In the genomic region with DNA sequence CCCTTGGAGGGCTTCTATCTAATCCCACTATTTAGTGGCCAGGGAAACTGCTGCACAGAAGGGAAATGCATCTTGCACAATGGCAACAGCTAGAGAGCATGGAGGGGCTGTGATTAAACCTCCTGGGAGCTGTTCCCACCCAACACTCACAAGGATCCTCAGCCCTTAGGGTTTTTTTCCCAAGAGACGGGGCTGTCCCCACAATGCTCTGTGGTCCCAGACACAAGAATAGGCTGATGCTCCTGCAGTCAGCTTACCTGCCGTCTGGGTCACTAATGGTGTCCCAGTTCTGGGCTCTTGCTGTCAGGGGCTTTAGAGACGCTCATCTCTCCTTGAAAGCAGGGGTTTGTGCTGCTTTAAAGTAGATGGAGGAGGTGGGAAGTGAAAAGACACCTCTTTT, we compare ENCODE assay signal across 29 cellular contexts. TPM values are rescaled to one million over a fixed set of nuclear protein-coding genes. Genes with fewer than 3 reads are reported as not detected.
"Had no signal": no experiment of that assay in that cellular context is flagged by ENCODE, and none has a peak within 500 bp of the region (broad histone marks: within the 10 kb centered on the region; RNA-seq: fewer than 3 reads in every experiment).

No MANE protein-coding gene starts in this region.

- H3K27ac Mint-ChIP-seq: activated naive CD4-positive, alpha-beta T cell treated with anti-CD3 and anti-CD28 coated beads, Interleukin-2, amount 50 U/mL, for 72 hours; mesothelial cell of epicardium; stimulated activated naive CD8-positive, alpha-beta T cell treated with anti-CD3 and anti-CD28 coated beads, Interleukin-15, Interleukin-2, amounts not matched to agents 100 ng/mL and 50 ng/mL, for 24 hours had no signal

- H3K36me3 Mint-ChIP-seq: activated naive CD4-positive, alpha-beta T cell treated with anti-CD3 and anti-CD28 coated beads, Interleukin-2, amount 50 U/mL, for 72 hours; brain; mesothelial cell of epicardium; naive thymus-derived CD8-positive, alpha-beta T cell had no signal

- H3K4me3 Mint-ChIP-seq: brain; mesothelial cell of epicardium; naive thymus-derived CD8-positive, alpha-beta T cell; stimulated activated naive CD8-positive, alpha-beta T cell treated with anti-CD3 and anti-CD28 coated beads, Interleukin-15, Interleukin-2, amounts not matched to agents 100 ng/mL and 50 ng/mL, for 24 hours had no signal

- H3K27me3 Mint-ChIP-seq: stimulated activated naive CD8-positive, alpha-beta T cell treated with anti-CD3 and anti-CD28 coated beads, Interleukin-15, Interleukin-2, amounts not matched to agents 100 ng/mL and 50 ng/mL, for 24 hours had no signal

- H3K27me3 ChIP-seq: left lung, tibial artery, uterus had no signal

- H3K36me3 ChIP-seq: prostate gland, tibial artery, uterus had no signal

- H3K9me3 ChIP-seq: heart right ventricle, left lung, prostate gland, tibial artery, uterus had no signal

- H3K27ac ChIP-seq: prostate gland, uterus had no signal

- ATAC-seq: activated naive CD4-positive, alpha-beta T cell treated with anti-CD3 and anti-CD28 coated beads, Interleukin-2, amount 50 U/mL, for 72 hours; heart right ventricle; left lung; naive thymus-derived CD8-positive, alpha-beta T cell had no signal

- H3K4me3 ChIP-seq: heart right ventricle, left lung, prostate gland, tibial artery, uterus had no signal

- DNase-seq: activated CD4-positive, alpha-beta T cell treated with anti-CD3 and anti-CD28 coated beads, Interleukin-2, amount 50 U/mL, for 4 hours; activated T-cell treated with anti-CD3 and anti-CD28 coated beads for 4 hours; dermis blood vessel endothelial cell; effector CD8-positive, alpha-beta T cell; erythroblast; foreskin fibroblast; heart right ventricle; stimulated activated CD4-positive, alpha-beta T cell treated with anti-CD3 and anti-CD28 coated beads, Interleukin-12 subunit alpha, Interleukin-12 subunit beta, amount 100 ng/mL, for 4 hours; stimulated activated CD4-positive, alpha-beta T cell treated with anti-CD3 and anti-CD28 coated beads, Interleukin-4, amount 100 ng/mL, for 4 hours; T-helper 1 cell; tibial artery; uterus had no signal

- H3K4me1 Mint-ChIP-seq: mesothelial cell of epicardium; naive thymus-derived CD8-positive, alpha-beta T cell had no signal

- H3K4me1 ChIP-seq: prostate gland, uterus had no signal

- H3K9me3 Mint-ChIP-seq: activated naive CD4-positive, alpha-beta T cell treated with anti-CD3 and anti-CD28 coated beads, Interleukin-2, amount 50 U/mL, for 72 hours; brain; mesothelial cell of epicardium; naive thymus-derived CD8-positive, alpha-beta T cell; stimulated activated naive CD8-positive, alpha-beta T cell treated with anti-CD3 and anti-CD28 coated beads, Interleukin-15, Interleukin-2, amounts not matched to agents 100 ng/mL and 50 ng/mL, for 24 hours had no signal

RNA-seq across cellular contexts. Expression of a gene that starts 4.6 kb away (rescaled TPM):
- total RNA-seq: fibroblast of lung; lung microvascular endothelial cell; naive thymus-derived CD8-positive, alpha-beta T cell; osteocyte had no signal

RNA-seq across cellular contexts. Expression of a gene that starts 17.3 kb away (rescaled TPM):
- total RNA-seq: activated CD8-positive, alpha-beta memory T cell treated with anti-CD3 and anti-CD28 coated beads for 36 hours; activated naive CD4-positive, alpha-beta T cell treated with anti-CD3 and anti-CD28 coated beads, Interleukin-2, amount 50 U/mL, for 72 hours; aorta; cardiac septum; chondrocyte; dermis blood vessel endothelial cell; fibroblast of lung; heart right ventricle; kidney epithelial cell; left lung; lung microvascular endothelial cell; mesothelial cell of epicardium; naive thymus-derived CD8-positive, alpha-beta T cell; osteocyte; prostate gland; skeletal muscle tissue; uterus had no signal
- polyA plus RNA-seq: adipose tissue; aorta; fibroblast of lung; heart right ventricle; naive thymus-derived CD8-positive, alpha-beta T cell had no signal
